Comparison of ENCODE assay signal across 1 cellular context in genomic region chr4:144645621-144646522, GRCh38.
A peak's percentile ranks its signal among the peaks of the same experiment; 100 is the strongest.
TF ChIP-seq lines count a peak whose summit lies in the region.

HHIP (plus strand) TSS chr4:144646156; CDS start chr4:144646676, 520 bp downstream.

TF ChIP-seq in IMR-90, 13 proteins besides CTCF, POLR2A, EP300 and RAD21:
- TF ChIP-seq MAZ (IDR thresholded peaks at IDR 0.05; ENCODE audit: borderline replicate concordance, low read depth, low read length) (peak; percentile 99), BHLHE40 (IDR thresholded peaks at IDR 0.05; ENCODE audit: low read depth, low read length) (no peak), ELK1 (IDR thresholded peaks at IDR 0.05; ENCODE audit: borderline replicate concordance, low read depth, low read length) (no peak), CHD1 (IDR thresholded peaks at IDR 0.05; ENCODE audit: low read depth, low read length) (no peak)
